Comparison of ENCODE assay signal across 2 cellular contexts in the genomic region with DNA sequence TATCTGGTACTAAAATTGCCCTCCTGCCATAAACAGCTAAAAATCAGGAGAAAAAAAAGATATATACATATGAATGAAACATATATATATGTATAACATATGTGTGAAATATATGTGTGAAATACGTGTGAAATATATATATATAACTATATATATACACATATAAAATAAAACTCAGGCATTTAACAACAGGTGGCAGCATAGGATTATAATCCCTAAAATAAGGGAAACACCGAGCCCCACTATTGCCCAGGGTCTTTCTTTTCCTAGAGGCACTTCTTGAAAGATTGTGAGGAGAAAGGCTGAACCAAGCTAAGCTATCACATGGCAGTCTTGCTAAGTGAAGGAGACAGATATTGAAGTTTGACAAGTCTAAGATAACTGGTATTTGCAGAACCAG.
TF ChIP-seq lines count a peak whose summit lies in the region.

No MANE protein-coding gene starts in this region.

TF ChIP-seq in SK-N-SH, 30 proteins besides CTCF, POLR2A, EP300 and RAD21 (continued from another document):
- TF ChIP-seq, protein P1, sequence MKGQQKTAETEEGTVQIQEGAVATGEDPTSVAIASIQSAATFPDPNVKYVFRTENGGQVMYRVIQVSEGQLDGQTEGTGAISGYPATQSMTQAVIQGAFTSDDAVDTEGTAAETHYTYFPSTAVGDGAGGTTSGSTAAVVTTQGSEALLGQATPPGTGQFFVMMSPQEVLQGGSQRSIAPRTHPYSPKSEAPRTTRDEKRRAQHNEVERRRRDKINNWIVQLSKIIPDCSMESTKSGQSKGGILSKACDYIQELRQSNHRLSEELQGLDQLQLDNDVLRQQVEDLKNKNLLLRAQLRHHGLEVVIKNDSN (IDR thresholded peaks at IDR 0.05; ENCODE audit: borderline replicate concordance, low read depth) = no peak
- TF ChIP-seq SMC3 (IDR thresholded peaks at IDR 0.05; ENCODE audit: low read depth, low read length) (no peak), USF2 (IDR thresholded peaks at IDR 0.05; ENCODE audit: borderline replicate concordance, low read depth, low read length) (no peak), REST (IDR thresholded peaks at IDR 0.05; ENCODE audit: low read depth, low read length) (no peak), CHD2 (IDR thresholded peaks at IDR 0.05; ENCODE audit: low read length, partially characterized antibody) (no peak), ELF1 (IDR thresholded peaks at IDR 0.05) (no peak), YY1 (IDR thresholded peaks at IDR 0.05; ENCODE audit: low read depth) (no peak), TEAD4 (IDR thresholded peaks at IDR 0.05; ENCODE audit: borderline replicate concordance, insufficient read depth) (no peak), NRF1 (IDR thresholded peaks at IDR 0.05; ENCODE audit: low read depth, low read length) (no peak), NFIC (IDR thresholded peaks at IDR 0.05; ENCODE audit: borderline replicate concordance) (no peak), MEF2A (IDR thresholded peaks at IDR 0.05; ENCODE audit: borderline replicate concordance, low read depth) (no peak), SIN3A (IDR thresholded peaks at IDR 0.05; ENCODE audit: borderline replicate concordance, low read depth, low read length) (no peak), FOSL2 (IDR thresholded peaks at IDR 0.05; ENCODE audit: borderline replicate concordance, low read depth) (no peak), FOXM1 (IDR thresholded peaks at IDR 0.05; ENCODE audit: low read depth) (no peak), JUND (IDR thresholded peaks at IDR 0.05) (no peak)

TF ChIP-seq in SK-N-SH treated with all-trans-retinoic acid at 6 μM for 48 hours, 23 proteins besides CTCF, POLR2A, EP300 and RAD21 (continued from another document):
- TF ChIP-seq TSHZ2 (CRISPR knock-in tag; IDR thresholded peaks at IDR 0.05) = no peak
- TF ChIP-seq SNAI2 (CRISPR knock-in tag; IDR thresholded peaks at IDR 0.05) = no peak
- TF ChIP-seq ZNF70 (CRISPR knock-in tag; IDR thresholded peaks at IDR 0.05) = no peak
- TF ChIP-seq, protein P2, sequence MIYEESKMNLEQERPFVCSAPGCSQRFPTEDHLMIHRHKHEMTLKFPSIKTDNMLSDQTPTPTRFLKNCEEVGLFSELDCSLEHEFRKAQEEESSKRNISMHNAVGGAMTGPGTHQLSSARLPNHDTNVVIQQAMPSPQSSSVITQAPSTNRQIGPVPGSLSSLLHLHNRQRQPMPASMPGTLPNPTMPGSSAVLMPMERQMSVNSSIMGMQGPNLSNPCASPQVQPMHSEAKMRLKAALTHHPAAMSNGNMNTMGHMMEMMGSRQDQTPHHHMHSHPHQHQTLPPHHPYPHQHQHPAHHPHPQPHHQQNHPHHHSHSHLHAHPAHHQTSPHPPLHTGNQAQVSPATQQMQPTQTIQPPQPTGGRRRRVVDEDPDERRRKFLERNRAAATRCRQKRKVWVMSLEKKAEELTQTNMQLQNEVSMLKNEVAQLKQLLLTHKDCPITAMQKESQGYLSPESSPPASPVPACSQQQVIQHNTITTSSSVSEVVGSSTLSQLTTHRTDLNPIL (CRISPR knock-in tag; IDR thresholded peaks at IDR 0.05; ENCODE audit: low read depth) = no peak
- TF ChIP-seq PATZ1 (CRISPR knock-in tag; IDR thresholded peaks at IDR 0.05; ENCODE audit: borderline replicate concordance) = no peak
- no peak for TF ChIP-seq ARNTL (CRISPR knock-in tag; IDR thresholded peaks at IDR 0.05; ENCODE audit: borderline replicate concordance, low read depth)
- TF ChIP-seq ZFP3 (CRISPR knock-in tag; IDR thresholded peaks at IDR 0.05) = no peak
- no peak for TF ChIP-seq ISL1 (CRISPR knock-in tag; IDR thresholded peaks at IDR 0.05)
- no peak for TF ChIP-seq CSRNP3 (CRISPR knock-in tag; IDR thresholded peaks at IDR 0.05)
- no peak for TF ChIP-seq ZNF8 (CRISPR knock-in tag; IDR thresholded peaks at IDR 0.05)
- TF ChIP-seq CSDC2 (CRISPR knock-in tag; IDR thresholded peaks at IDR 0.05) = no peak
- no peak for TF ChIP-seq PPARA (CRISPR knock-in tag; IDR thresholded peaks at IDR 0.05; ENCODE audit: borderline replicate concordance)
